ENCODE assay signal across 7 cellular contexts in the genomic region with DNA sequence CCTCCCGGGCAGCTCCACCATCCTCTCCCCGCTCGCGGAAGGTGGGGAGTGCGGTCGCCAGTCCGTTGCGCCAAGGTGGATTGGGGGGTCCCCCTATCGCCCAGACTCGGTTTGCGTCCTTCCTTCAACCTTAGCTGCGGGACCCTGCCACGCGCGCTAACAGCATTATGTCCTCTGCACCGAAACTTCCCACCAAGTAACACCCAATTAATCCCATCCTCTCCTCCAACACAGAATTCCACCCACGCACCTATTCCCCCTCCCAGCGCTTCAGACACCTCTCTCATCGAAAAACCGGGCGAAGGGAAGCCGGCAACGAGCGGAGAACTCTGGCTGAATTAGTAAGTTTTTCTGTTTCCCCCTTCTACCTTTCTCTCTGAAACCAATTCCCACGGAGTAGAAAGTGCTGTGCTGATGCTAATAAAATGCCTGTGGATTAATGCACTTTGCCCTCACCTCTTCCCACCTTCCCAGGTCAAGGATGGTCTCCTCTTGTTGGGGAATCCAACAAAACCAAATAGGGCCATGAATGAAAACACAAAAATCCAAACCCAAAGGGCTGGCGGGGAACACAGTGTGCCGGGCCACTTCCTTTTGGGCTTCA. TPM values are rescaled to one million over a fixed set of nuclear protein-coding genes. Genes with fewer than 3 reads are reported as not detected.
DNase-seq lines count a peak whose midpoint lies in the region; ATAC-seq, FAIRE-seq and TF ChIP-seq lines count a peak whose summit lies in the region.

No MANE protein-coding gene starts in this region.

- no peaks in the 10 kb centered on the region for H3K9me3 ChIP-seq in HAP-1
- no peaks in the 10 kb centered on the region for H3K9me3 ChIP-seq in right cardiac atrium (ENCODE audit: control insufficient read depth, low read length)
- H3K9me3 ChIP-seq in spleen: peaks cover 0 to 4% (median 0%) of the 10 kb centered on the region in 8 donors

- no peak overlapping the region for H3K27ac ChIP-seq in right cardiac atrium (ENCODE audit: low read length)
- H3K27ac ChIP-seq in spleen: peak overlapping the region in 7 of 8 donors; percentile 30 to 69 (median 60)

- H3K9me3 Mint-ChIP-seq in T-cell: no peaks in the 10 kb centered on the region

- no peak for FAIRE-seq in frontal cortex (lab: Jason Lieb, UNC)

- CTCF ChIA-PET in T-cell (lab: Charles Lee): interaction anchor here (0.6 to 3.3 kb wide), 7 partner anchors 8 to 33 kb away, joined by 3 to 9 read pairs (median 4); a partner anchor contains a TSS

- no peak for TF ChIP-seq CTCF in spleen (IDR thresholded peaks at IDR 0.05 in 8 of 11, conservative IDR thresholded peaks at IDR 0.05 in 3 of 11)

- in situ Hi-C loops in HAP-1 (cut with MboI; ENCODE audit: low sequenced_read_pairs): loop anchor here (25.0 kb wide), 1 partner anchor 939 kb away; a partner anchor contains a TSS

- peaks cover 56 to 64% (median 57%) of the 10 kb centered on the region in 3 donors for H3K4me1 Mint-ChIP-seq in T-cell

- H3K4me3 ChIP-seq in HAP-1 (peak overlapping the region; percentile 58), right cardiac atrium (ENCODE audit: low read length) (peak overlapping the region; percentile 5), spleen (peak overlapping the region; percentile 0 to 68 (median 40))

- no peak for TF ChIP-seq POLR2A in spleen (IDR thresholded peaks at IDR 0.05)

- no peaks in the 10 kb centered on the region for H3K36me3 Mint-ChIP-seq in T-cell

- DNase-seq in HAP-1 (ENCODE audit: low spot score in 2 of 2) (peak in 1 of 2 experiments; percentile 63), T-cell (peak in 1 of 34 experiments; percentile 12), right cardiac atrium (peak in 1 of 3 donors; percentile 16), spleen (peak; percentile 79), frontal cortex (ENCODE audit: low spot score in 2 of 2) (no peak)
- no peak for DNase-seq in stimulated activated naive CD4-positive, alpha-beta T cell treated with Interleukin-2 at 50 U/mL for 16 hours (lab: John Stamatoyannopoulos, UW)

- H3K27me3 ChIP-seq in HAP-1 (ENCODE audit: low read depth) (no peaks in the 10 kb centered on the region), right cardiac atrium (ENCODE audit: control insufficient read depth, insufficient read depth) (no peaks in the 10 kb centered on the region), spleen (replicated peaks in 1 of 7) (peaks cover 26 to 100% (median 98%) of the 10 kb centered on the region in 7 donors)

- peaks cover 18% of the 10 kb centered on the region for H3K36me3 ChIP-seq in HAP-1 (replicated peaks)
- H3K36me3 ChIP-seq in spleen: no peaks in the 10 kb centered on the region

- H3K4me1 ChIP-seq in HAP-1: peaks cover 23% of the 10 kb centered on the region
- H3K4me1 ChIP-seq in right cardiac atrium (ENCODE audit: control insufficient read depth, insufficient read depth, low read length): peaks cover 9% of the 10 kb centered on the region
- H3K4me1 ChIP-seq in spleen: peaks cover 27 to 84% (median 72%) of the 10 kb centered on the region in 6 donors

- peaks cover 73 to 92% of the 10 kb centered on the region in 2 donors for H3K27me3 Mint-ChIP-seq in T-cell

- intact Hi-C loops in right cardiac atrium (cut with DNase I) (loop anchor here in 2 of 4 donors (10.0 kb wide), 3 partner anchors 287 to 1277 kb away; a partner anchor contains a TSS), spleen (cut with DNase I; ENCODE audit: low total_unique reads) (no loop called here)

- POLR2A ChIA-PET in T-cell (lab: Charles Lee): interaction anchor here in 1 of 2 donors (0.6 kb wide), 1 partner anchor 449 kb away, joined by 3 read pairs; no protein-coding TSS in a partner anchor

- WGBS in right cardiac atrium: 4% methylated on average over 27 of the region's 27 CpGs
- WGBS in spleen, 5 donors: 1 to 6% (median 3%) methylated on average over 27 of the region's 27 CpGs

- H3K27ac Mint-ChIP-seq in T-cell: no peak overlapping the region

- H3K4me3 Mint-ChIP-seq in T-cell: peak overlapping the region; percentile 60 to 63 (median 61)

- peak in 2 of 4 experiments; percentile 12 to 34 for ATAC-seq in T-cell (replicated peaks in 1 of 4)
- ATAC-seq in right cardiac atrium: no peak
- no peak for ATAC-seq in HG02763 (IDR thresholded peaks at IDR 0.05; ENCODE audit: unreplicated experiment)

RNA-seq across cellular contexts. Expression of a gene that starts 0.9 kb away (rescaled TPM):
- total RNA-seq in T-cell (1 to 10 TPM in 1 of 5 donors, under 1 TPM in 1, not detected in 3; 0.79 to 1.4 TPM), right cardiac atrium (1 to 10 TPM in 1 of 4 donors, under 1 TPM in 3; 0.28 to 1.3 (median 0.43) TPM), spleen (1 to 10 TPM in 5 of 7 donors, under 1 TPM in 2; 0.51 to 6.1 (median 2.2) TPM), frontal cortex (not detected)
- polyA plus RNA-seq in right cardiac atrium (1.0 TPM), spleen (1 to 10 TPM in 1 of 3 donors, under 1 TPM in 2; 0.57 to 1.4 (median 0.62) TPM)

RNA-seq across cellular contexts. Expression of a gene that starts 3.9 kb away (rescaled TPM):
- total RNA-seq in T-cell: under 1 TPM in 2 of 5 donors, not detected in 3; 0.50 to 0.65 TPM
- total RNA-seq in right cardiac atrium: not detected
- polyA plus RNA-seq in right cardiac atrium: not detected
- 1 to 10 TPM in 5 of 7 donors, under 1 TPM in 2; 0.38 to 2.0 (median 1.4) TPM for total RNA-seq in spleen
- polyA plus RNA-seq in spleen: under 1 TPM in 1 of 3 donors, not detected in 2; 0.26 TPM
- total RNA-seq in frontal cortex: not detected

RNA-seq across cellular contexts. Expression of a gene that starts 5.0 kb away (rescaled TPM):
- total RNA-seq in T-cell (under 1 TPM in 1 of 5 donors, not detected in 4; 0.67 TPM), right cardiac atrium (not detected), spleen (1 to 10 TPM; 1.0 to 8.0 (median 2.6) TPM), frontal cortex (not detected)
- polyA plus RNA-seq in right cardiac atrium (0.11 TPM), spleen (1 to 10 TPM in 1 of 3 donors, under 1 TPM in 2; 0.55 to 1.4 (median 0.80) TPM)

RNA-seq across cellular contexts. Expression of a gene that starts 8.0 kb away (rescaled TPM):
- under 1 TPM in 2 of 5 donors, not detected in 3; 0.18 to 0.32 TPM for total RNA-seq in T-cell
- total RNA-seq in right cardiac atrium: under 1 TPM in 1 of 4 donors, not detected in 3; 0.17 TPM
- polyA plus RNA-seq in right cardiac atrium: 0.43 TPM
- 1 to 10 TPM; 3.0 to 9.3 (median 6.9) TPM for total RNA-seq in spleen
- 1 to 10 TPM; 1.6 to 2.3 (median 2.2) TPM for polyA plus RNA-seq in spleen
- total RNA-seq in frontal cortex: not detected

RNA-seq across cellular contexts. Expression of a gene that starts 13.9 kb away (rescaled TPM):
- under 1 TPM; 0.57 to 0.95 (median 0.79) TPM for total RNA-seq in T-cell
- total RNA-seq in right cardiac atrium: not detected
- not detected for polyA plus RNA-seq in right cardiac atrium
- 1 to 10 TPM in 5 of 7 donors, under 1 TPM in 2; 0.51 to 3.0 (median 1.2) TPM for total RNA-seq in spleen
- polyA plus RNA-seq in spleen: under 1 TPM; 0.46 to 0.54 (median 0.48) TPM
- not detected for total RNA-seq in frontal cortex

Comparison
In these comparisons a context has a peak if more than half of its experiments do, and no peak if none do; other contexts are left out.
1. H3K4me3 ChIP-seq: peak in every context shown above with its lines; median percentile 58 in HAP-1; 40 in spleen; 5 in right cardiac atrium.